Comparison of ENCODE assay signal across 34 cellular contexts in the genomic region with DNA sequence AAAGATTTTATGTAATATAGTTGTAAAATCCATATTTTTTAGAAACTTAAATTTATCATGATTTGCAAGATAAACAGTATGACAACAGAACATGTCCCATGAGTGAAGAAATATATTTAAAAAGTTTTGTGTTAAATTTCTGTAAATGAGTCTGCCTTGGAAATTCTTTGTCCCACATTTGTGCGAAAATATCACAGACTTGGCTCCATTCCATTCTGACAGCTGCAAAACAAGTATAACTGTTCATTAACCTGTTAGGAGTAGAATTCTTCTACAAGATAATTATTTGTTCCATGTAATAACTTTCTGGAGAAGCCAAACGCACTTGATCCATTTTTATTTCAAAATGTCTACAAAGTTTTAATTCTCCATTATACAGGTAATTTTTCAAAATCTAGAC. TPM values are rescaled to one million over a fixed set of nuclear protein-coding genes. Genes with fewer than 3 reads are reported as not detected.
"Had no signal": no experiment of that assay in that cellular context is flagged by ENCODE, and none has a peak within 500 bp of the region (broad histone marks: within the 10 kb centered on the region; RNA-seq: fewer than 3 reads in every experiment).

No MANE protein-coding gene starts in this region.

- H3K4me3 ChIP-seq: cardiac muscle cell had no signal

- H3K9ac ChIP-seq: KMS-11 had no signal

- ATAC-seq: activated CD8-positive, alpha-beta memory T cell treated with anti-CD3 and anti-CD28 coated beads, Interleukin-2, amount 10 ng/mL, durations not matched to agents 7 days and 5 days; activated naive CD8-positive, alpha-beta T cell treated with anti-CD3 and anti-CD28 coated beads, Interleukin-2, amount 50 U/mL, for 24 hours; Panc1; SK-N-SH treated with all-trans-retinoic acid at 6 μM for 48 hours had no signal

- DNase-seq: activated B cell treated with CpG ODN at 0.5 μM for 24 hours; activated CD4-positive, alpha-beta memory T cell treated with anti-CD3 and anti-CD28 coated beads, Interleukin-2, amount 10 ng/mL, durations not matched to agents 7 days and 5 days; activated CD4-positive, alpha-beta T cell treated with anti-CD3 and anti-CD28 coated beads for 4 hours; activated CD4-positive, alpha-beta T cell treated with anti-CD3 and anti-CD28 coated beads, Interleukin-2, amount 50 U/mL, for 1 hour; activated CD4-positive, CD25-positive, alpha-beta regulatory T cell treated with anti-CD3 and anti-CD28 coated beads, Interleukin-2, amount 50 U/mL, for 72 hours; activated CD8-positive, alpha-beta memory T cell treated with anti-CD3 and anti-CD28 coated beads for 24 hours; activated CD8-positive, alpha-beta memory T cell treated with anti-CD3 and anti-CD28 coated beads, Interleukin-2, amount 10 ng/mL, durations not matched to agents 7 days and 5 days; activated CD8-positive, alpha-beta memory T cell treated with anti-CD3 and anti-CD28 coated beads, Interleukin-2, amount 50 U/mL, for 48 hours; activated effector memory CD4-positive, alpha-beta T cell treated with Interleukin-2 at 50 U/mL for 16 hours; activated naive CD4-positive, alpha-beta T cell treated with anti-CD3 and anti-CD28 coated beads, Interleukin-2, amount 10 ng/mL, durations not matched to agents 7 days and 5 days; activated naive CD8-positive, alpha-beta T cell treated with anti-CD3 and anti-CD28 coated beads, Interleukin-2, amount 50 U/mL, for 24 hours; activated T-cell treated with anti-CD3 and anti-CD28 coated beads, Interleukin-2, amount 50 U/mL, for 48 hours; aorta; NCI-H1092 treated with DMSO at 0.1 percent for 48 hours; NCI-H1436 treated with DMSO at 0.1 percent for 48 hours; NCI-H1694 treated with DMSO at 0.1 percent for 48 hours; NCI-H2029; NCI-H2107; NCI-H2171; NCI-H510A; NCI-H526 treated with DMSO at 0.1 percent for 48 hours; NCI-H774; RPMI8226; SHP77 treated with DMSO at 0.1 percent for 48 hours; T-helper 1 cell; T-helper 2 cell; T-helper 9 cell had no signal

- H3K27me3 ChIP-seq: cardiac muscle cell had no signal

- H3K4me2 ChIP-seq: KMS-11 had no signal

- H3K27ac ChIP-seq: cardiac muscle cell, KMS-11, VCaP had no signal

RNA-seq across cellular contexts. Expression of a gene that starts 40.8 kb away (rescaled TPM):
- total RNA-seq: activated B cell treated with CpG ODN at 0.5 μM for 24 hours, aorta, cardiac muscle cell, M059J, SK-MEL-5 had no signal
- polyA plus RNA-seq: aorta, cardiac muscle cell had no signal
